In the genomic region with DNA sequence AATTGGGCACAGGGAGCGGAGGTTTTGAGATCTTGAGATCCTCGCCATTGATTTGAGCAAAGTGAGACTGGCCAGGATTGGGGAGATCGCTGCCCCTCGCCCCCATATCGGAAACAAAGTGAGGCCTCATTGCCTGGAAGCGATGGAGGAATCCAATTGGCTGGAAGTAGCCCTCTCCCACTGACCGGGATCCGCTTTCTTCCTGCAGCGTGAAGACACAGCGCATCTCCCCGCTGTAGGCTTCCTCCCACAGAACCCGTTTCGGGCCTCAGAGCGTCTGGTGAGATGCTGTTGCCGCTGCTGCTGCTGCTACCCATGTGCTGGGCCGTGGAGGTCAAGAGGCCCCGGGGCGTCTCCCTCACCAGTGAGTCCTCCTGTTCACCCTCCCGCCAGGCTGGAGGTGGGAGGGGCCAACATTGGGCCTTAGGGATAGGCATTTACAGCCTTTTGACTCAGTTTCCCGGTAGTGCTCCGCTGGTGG, we compare ENCODE assay signal across 2 cellular contexts.
TF ChIP-seq lines count a peak whose summit lies in the region.

No MANE protein-coding gene starts in this region.

TF ChIP-seq in GM12878, 131 proteins besides CTCF, POLR2A, EP300 and RAD21 (continues in another document):
- no peak for TF ChIP-seq ZNF384 (IDR thresholded peaks at IDR 0.05; ENCODE audit: borderline replicate concordance, low read depth, low read length)
- no peak for TF ChIP-seq HSF1 (IDR thresholded peaks at IDR 0.05; ENCODE audit: low read depth, low read length)
- no peak for TF ChIP-seq NR2C1 (IDR thresholded peaks at IDR 0.05)
- no peak for TF ChIP-seq RCOR1 (conservative IDR thresholded peaks at IDR 0.05; ENCODE audit: low read depth, low read length)
- 0 out of 2 replicates have a peak, but pooled peaks have one; percentile 23 for TF ChIP-seq DPF2 (IDR thresholded peaks at IDR 0.05)
- TF ChIP-seq, protein P1, sequence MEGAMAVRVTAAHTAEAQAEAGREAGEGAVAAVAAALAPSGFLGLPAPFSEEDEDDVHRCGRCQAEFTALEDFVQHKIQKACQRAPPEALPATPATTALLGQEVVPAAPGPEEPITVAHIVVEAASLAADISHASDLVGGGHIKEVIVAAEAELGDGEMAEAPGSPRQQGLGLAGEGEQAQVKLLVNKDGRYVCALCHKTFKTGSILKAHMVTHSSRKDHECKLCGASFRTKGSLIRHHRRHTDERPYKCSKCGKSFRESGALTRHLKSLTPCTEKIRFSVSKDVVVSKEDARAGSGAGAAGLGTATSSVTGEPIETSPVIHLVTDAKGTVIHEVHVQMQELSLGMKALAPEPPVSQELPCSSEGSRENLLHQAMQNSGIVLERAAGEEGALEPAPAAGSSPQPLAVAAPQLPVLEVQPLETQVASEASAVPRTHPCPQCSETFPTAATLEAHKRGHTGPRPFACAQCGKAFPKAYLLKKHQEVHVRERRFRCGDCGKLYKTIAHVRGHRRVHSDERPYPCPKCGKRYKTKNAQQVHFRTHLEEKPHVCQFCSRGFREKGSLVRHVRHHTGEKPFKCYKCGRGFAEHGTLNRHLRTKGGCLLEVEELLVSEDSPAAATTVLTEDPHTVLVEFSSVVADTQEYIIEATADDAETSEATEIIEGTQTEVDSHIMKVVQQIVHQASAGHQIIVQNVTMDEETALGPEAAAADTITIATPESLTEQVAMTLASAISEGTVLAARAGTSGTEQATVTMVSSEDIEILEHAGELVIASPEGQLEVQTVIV (IDR thresholded peaks at IDR 0.05; ENCODE audit: borderline replicate concordance, partially characterized antibody) = no peak
- TF ChIP-seq SMARCA5 (IDR thresholded peaks at IDR 0.05) = no peak
- TF ChIP-seq, protein P2, sequence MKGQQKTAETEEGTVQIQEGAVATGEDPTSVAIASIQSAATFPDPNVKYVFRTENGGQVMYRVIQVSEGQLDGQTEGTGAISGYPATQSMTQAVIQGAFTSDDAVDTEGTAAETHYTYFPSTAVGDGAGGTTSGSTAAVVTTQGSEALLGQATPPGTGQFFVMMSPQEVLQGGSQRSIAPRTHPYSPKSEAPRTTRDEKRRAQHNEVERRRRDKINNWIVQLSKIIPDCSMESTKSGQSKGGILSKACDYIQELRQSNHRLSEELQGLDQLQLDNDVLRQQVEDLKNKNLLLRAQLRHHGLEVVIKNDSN (IDR thresholded peaks at IDR 0.05; ENCODE audit: borderline replicate concordance, extremely low read length, insufficient read depth, low read depth, low read length) = no peak
- no peak for TF ChIP-seq SUPT20H (IDR thresholded peaks at IDR 0.05; ENCODE audit: borderline replicate concordance, control insufficient read depth, low read depth, low read length)
- TF ChIP-seq LARP7 (IDR thresholded peaks at IDR 0.05) = no peak
- TF ChIP-seq, protein P3, sequence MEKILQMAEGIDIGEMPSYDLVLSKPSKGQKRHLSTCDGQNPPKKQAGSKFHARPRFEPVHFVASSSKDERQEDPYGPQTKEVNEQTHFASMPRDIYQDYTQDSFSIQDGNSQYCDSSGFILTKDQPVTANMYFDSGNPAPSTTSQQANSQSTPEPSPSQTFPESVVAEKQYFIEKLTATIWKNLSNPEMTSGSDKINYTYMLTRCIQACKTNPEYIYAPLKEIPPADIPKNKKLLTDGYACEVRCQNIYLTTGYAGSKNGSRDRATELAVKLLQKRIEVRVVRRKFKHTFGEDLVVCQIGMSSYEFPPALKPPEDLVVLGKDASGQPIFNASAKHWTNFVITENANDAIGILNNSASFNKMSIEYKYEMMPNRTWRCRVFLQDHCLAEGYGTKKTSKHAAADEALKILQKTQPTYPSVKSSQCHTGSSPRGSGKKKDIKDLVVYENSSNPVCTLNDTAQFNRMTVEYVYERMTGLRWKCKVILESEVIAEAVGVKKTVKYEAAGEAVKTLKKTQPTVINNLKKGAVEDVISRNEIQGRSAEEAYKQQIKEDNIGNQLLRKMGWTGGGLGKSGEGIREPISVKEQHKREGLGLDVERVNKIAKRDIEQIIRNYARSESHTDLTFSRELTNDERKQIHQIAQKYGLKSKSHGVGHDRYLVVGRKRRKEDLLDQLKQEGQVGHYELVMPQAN (conservative IDR thresholded peaks at IDR 0.05) = 0 out of 2 replicates have a peak, but pooled peaks have one; percentile 6
- no peak for TF ChIP-seq JUNB (IDR thresholded peaks at IDR 0.05)
- TF ChIP-seq ZBTB11 (CRISPR knock-in tag; IDR thresholded peaks at IDR 0.05) = no peak

TF ChIP-seq in liver, 16 proteins besides CTCF, POLR2A, EP300 and RAD21:
- TF ChIP-seq FOXA1 (IDR thresholded peaks at IDR 0.05) = no peak
- TF ChIP-seq YY1 (IDR thresholded peaks at IDR 0.05) = no peak
- no peak for TF ChIP-seq HNF4A (conservative IDR thresholded peaks at IDR 0.05)
- TF ChIP-seq JUND (IDR thresholded peaks at IDR 0.05) = no peak
- no peak for TF ChIP-seq EGR1 (IDR thresholded peaks at IDR 0.05; ENCODE audit: low read depth in 2 of 2)
- TF ChIP-seq SP1 (IDR thresholded peaks at IDR 0.05) = no peak
- TF ChIP-seq GABPA (IDR thresholded peaks at IDR 0.05 in 1 of 2, conservative IDR thresholded peaks at IDR 0.05 in 1 of 2) = no peak
- no peak for TF ChIP-seq TAF1 (conservative IDR thresholded peaks at IDR 0.05)
- TF ChIP-seq FOXA2 (IDR thresholded peaks at IDR 0.05) = no peak
- TF ChIP-seq RXRA (IDR thresholded peaks at IDR 0.05) = no peak
- TF ChIP-seq NR2F2 (IDR thresholded peaks at IDR 0.05) = no peak
- TF ChIP-seq, protein P4, sequence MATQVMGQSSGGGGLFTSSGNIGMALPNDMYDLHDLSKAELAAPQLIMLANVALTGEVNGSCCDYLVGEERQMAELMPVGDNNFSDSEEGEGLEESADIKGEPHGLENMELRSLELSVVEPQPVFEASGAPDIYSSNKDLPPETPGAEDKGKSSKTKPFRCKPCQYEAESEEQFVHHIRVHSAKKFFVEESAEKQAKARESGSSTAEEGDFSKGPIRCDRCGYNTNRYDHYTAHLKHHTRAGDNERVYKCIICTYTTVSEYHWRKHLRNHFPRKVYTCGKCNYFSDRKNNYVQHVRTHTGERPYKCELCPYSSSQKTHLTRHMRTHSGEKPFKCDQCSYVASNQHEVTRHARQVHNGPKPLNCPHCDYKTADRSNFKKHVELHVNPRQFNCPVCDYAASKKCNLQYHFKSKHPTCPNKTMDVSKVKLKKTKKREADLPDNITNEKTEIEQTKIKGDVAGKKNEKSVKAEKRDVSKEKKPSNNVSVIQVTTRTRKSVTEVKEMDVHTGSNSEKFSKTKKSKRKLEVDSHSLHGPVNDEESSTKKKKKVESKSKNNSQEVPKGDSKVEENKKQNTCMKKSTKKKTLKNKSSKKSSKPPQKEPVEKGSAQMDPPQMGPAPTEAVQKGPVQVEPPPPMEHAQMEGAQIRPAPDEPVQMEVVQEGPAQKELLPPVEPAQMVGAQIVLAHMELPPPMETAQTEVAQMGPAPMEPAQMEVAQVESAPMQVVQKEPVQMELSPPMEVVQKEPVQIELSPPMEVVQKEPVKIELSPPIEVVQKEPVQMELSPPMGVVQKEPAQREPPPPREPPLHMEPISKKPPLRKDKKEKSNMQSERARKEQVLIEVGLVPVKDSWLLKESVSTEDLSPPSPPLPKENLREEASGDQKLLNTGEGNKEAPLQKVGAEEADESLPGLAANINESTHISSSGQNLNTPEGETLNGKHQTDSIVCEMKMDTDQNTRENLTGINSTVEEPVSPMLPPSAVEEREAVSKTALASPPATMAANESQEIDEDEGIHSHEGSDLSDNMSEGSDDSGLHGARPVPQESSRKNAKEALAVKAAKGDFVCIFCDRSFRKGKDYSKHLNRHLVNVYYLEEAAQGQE (IDR thresholded peaks at IDR 0.05) = no peak
- TF ChIP-seq, protein P5, sequence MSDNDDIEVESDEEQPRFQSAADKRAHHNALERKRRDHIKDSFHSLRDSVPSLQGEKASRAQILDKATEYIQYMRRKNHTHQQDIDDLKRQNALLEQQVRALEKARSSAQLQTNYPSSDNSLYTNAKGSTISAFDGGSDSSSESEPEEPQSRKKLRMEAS (IDR thresholded peaks at IDR 0.05) = no peak
- TF ChIP-seq, protein P6, sequence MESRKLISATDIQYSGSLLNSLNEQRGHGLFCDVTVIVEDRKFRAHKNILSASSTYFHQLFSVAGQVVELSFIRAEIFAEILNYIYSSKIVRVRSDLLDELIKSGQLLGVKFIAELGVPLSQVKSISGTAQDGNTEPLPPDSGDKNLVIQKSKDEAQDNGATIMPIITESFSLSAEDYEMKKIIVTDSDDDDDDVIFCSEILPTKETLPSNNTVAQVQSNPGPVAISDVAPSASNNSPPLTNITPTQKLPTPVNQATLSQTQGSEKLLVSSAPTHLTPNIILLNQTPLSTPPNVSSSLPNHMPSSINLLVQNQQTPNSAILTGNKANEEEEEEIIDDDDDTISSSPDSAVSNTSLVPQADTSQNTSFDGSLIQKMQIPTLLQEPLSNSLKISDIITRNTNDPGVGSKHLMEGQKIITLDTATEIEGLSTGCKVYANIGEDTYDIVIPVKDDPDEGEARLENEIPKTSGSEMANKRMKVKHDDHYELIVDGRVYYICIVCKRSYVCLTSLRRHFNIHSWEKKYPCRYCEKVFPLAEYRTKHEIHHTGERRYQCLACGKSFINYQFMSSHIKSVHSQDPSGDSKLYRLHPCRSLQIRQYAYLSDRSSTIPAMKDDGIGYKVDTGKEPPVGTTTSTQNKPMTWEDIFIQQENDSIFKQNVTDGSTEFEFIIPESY (IDR thresholded peaks at IDR 0.05) = no peak
- TF ChIP-seq, protein P7, sequence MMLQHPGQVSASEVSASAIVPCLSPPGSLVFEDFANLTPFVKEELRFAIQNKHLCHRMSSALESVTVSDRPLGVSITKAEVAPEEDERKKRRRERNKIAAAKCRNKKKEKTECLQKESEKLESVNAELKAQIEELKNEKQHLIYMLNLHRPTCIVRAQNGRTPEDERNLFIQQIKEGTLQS (IDR thresholded peaks at IDR 0.05) = no peak
- no peak for TF ChIP-seq HNF4G (IDR thresholded peaks at IDR 0.05)
TF ChIP-seq in liver: peak in this region for 0.
